9 cellular contexts compared by ENCODE assay signal in genomic region chr7:157411580-157411979, GRCh38.
DNase-seq lines count a peak whose midpoint lies in the region; ATAC-seq and TF ChIP-seq lines count a peak whose summit lies in the region.
"Had no signal": no experiment of that assay in that cellular context is flagged by ENCODE, and none has a peak within 500 bp of the region (broad histone marks: within the 10 kb centered on the region; RNA-seq: fewer than 3 reads in every experiment).

No MANE protein-coding gene starts in this region.

- DNase-seq in stimulated activated naive CD4-positive, alpha-beta T cell treated with Interleukin-2 at 50 U/mL for 16 hours (lab: John Stamatoyannopoulos, UW): peak; percentile 81
- DNase-seq in stimulated activated naive CD4-positive, alpha-beta T cell (lab: John Stamatoyannopoulos, UW): no peak
- DNase-seq in activated CD8-positive, alpha-beta memory T cell treated with anti-CD3 and anti-CD28 coated beads, Interleukin-2, amount 50 U/mL, for 48 hours: peak; percentile 78
- DNase-seq in islet precursor cell (peak; percentile 73), GM13977 (ENCODE audit: low spot score) (no peak), NCI-H1048 (lab: John Stamatoyannopoulos, UW) (no peak), SHP77 (lab: John Stamatoyannopoulos, UW) (no peak)
- DNase-seq: NCI-H2081 had no signal

- no peak for ATAC-seq in HG03135 (IDR thresholded peaks at IDR 0.05; ENCODE audit: unreplicated experiment)

- in situ Hi-C loops in GM13977 (cut with MboI; ENCODE audit: low pct_unique_long_range_greater_than_20kb, low sequenced_read_pairs, unreplicated experiment): no loop called here

- TF ChIP-seq CTCF in GM13977 (IDR thresholded peaks at IDR 0.05; ENCODE audit: extremely low read depth, insufficient read depth, missing control alignments): no peak

Comparison
In these comparisons a context has a peak if more than half of its experiments do, and no peak if none do; other contexts are left out.
1. DNase-seq: peak in stimulated activated naive CD4-positive, alpha-beta T cell treated with Interleukin-2 at 50 U/mL for 16 hours (single experiment), activated CD8-positive, alpha-beta memory T cell treated with anti-CD3 and anti-CD28 coated beads, Interleukin-2, amount 50 U/mL, for 48 hours (single experiment) and islet precursor cell (single experiment); none in stimulated activated naive CD4-positive, alpha-beta T cell (0 of 6), GM13977 (single experiment), NCI-H1048 (single experiment) and SHP77 (0 of 2).